In genomic region chr19:13010992-13011652, GRCh38 we compare ENCODE assay signal across 1 cellular context.
TF ChIP-seq lines count a peak whose summit lies in the region.

No MANE protein-coding gene starts in this region.

TF ChIP-seq in HEK293, 187 proteins besides CTCF, POLR2A, EP300 and RAD21 (continued from another document):
- TF ChIP-seq ZBTB26 (tag by site-specific recombination; optimal IDR thresholded peaks at IDR 0.05) (no peak), SCRT1 (tag by site-specific recombination; IDR thresholded peaks at IDR 0.05; ENCODE audit: borderline replicate concordance) (no peak), ZNF354C (tag by site-specific recombination; IDR thresholded peaks at IDR 0.05; ENCODE audit: borderline replicate concordance, low read depth) (no peak), ZNF248 (tag by site-specific recombination; IDR thresholded peaks at IDR 0.05) (no peak), PRDM10 (tag by site-specific recombination; IDR thresholded peaks at IDR 0.05) (0 out of 2 replicates have a peak, but pooled peaks have one; percentile 2)
